In genomic region chr12:74896186-74896585, GRCh38 we compare ENCODE assay signal across 16 cellular contexts.
A peak's percentile ranks its signal among the peaks of the same experiment; 100 is the strongest.
DNase-seq lines count a peak whose midpoint lies in the region; ATAC-seq and TF ChIP-seq lines count a peak whose summit lies in the region.
"Had no signal": no experiment of that assay in that cellular context is flagged by ENCODE, and none has a peak within 500 bp of the region (broad histone marks: within the 10 kb centered on the region; RNA-seq: fewer than 3 reads in every experiment).

No MANE protein-coding gene starts in this region.

- no peaks in the 10 kb centered on the region for H3K4me1 ChIP-seq in mucosa of descending colon (ENCODE audit: low read depth)
- H3K4me1 ChIP-seq: BLaER1 had no signal

- no peaks in the 10 kb centered on the region for H3K9me3 ChIP-seq in mucosa of descending colon
- H3K9me3 ChIP-seq: BLaER1 had no signal

- no peaks in the 10 kb centered on the region for H3K36me3 ChIP-seq in mucosa of descending colon (ENCODE audit: low read depth)
- H3K36me3 ChIP-seq: BLaER1 had no signal

- intact Hi-C loops in mucosa of descending colon (cut with DNase I, micrococcal nuclease): no loop called here

- H3K4me3 ChIP-seq in epithelial cell of proximal tubule (ENCODE audit: low read depth, low read length) (no peak overlapping the region), mucosa of descending colon (no peak overlapping the region)
- H3K4me3 ChIP-seq: BLaER1, GM23248 had no signal

- no peak for TF ChIP-seq CTCF in epithelial cell of proximal tubule (conservative IDR thresholded peaks at IDR 0.05; ENCODE audit: low read depth, low read length)
- no peak for TF ChIP-seq CTCF in mucosa of descending colon (IDR thresholded peaks at IDR 0.05)
- TF ChIP-seq CTCF in omental fat pad (IDR thresholded peaks at IDR 0.05): no peak

- ATAC-seq in mucosa of descending colon (peak; percentile 49), GM21423 (IDR thresholded peaks at IDR 0.05; ENCODE audit: unreplicated experiment) (no peak), omental fat pad (ENCODE audit: low FRiP score) (no peak)
- ATAC-seq: Panc1 had no signal

- peak; percentile 11 for DNase-seq in EL
- peak; percentile 35 for DNase-seq in NCI-H226
- peak; percentile 23 for DNase-seq in epithelial cell of proximal tubule (ENCODE audit: low read depth)
- no peak for DNase-seq in mucosa of descending colon
- no peak for DNase-seq in NCI-H524 (lab: John Stamatoyannopoulos, UW)
- no peak for DNase-seq in omental fat pad (ENCODE audit: low spot score)
- DNase-seq: DMS 273 treated with DMSO at 0.1 percent for 48 hours, GM23248, KBM-7, NCI-H1092, NCI-H1694, NCI-H748 treated with DMSO at 0.1 percent for 48 hours, Right ventricle myocardium superior had no signal

Comparison
In these comparisons a context has a peak if more than half of its experiments do, and no peak if none do; other contexts are left out.
1. DNase-seq: peak in EL (single experiment), NCI-H226 (single experiment) and epithelial cell of proximal tubule (single experiment); none in mucosa of descending colon (0 of 3), NCI-H524 (0 of 2) and omental fat pad (single experiment).